In the genomic region with DNA sequence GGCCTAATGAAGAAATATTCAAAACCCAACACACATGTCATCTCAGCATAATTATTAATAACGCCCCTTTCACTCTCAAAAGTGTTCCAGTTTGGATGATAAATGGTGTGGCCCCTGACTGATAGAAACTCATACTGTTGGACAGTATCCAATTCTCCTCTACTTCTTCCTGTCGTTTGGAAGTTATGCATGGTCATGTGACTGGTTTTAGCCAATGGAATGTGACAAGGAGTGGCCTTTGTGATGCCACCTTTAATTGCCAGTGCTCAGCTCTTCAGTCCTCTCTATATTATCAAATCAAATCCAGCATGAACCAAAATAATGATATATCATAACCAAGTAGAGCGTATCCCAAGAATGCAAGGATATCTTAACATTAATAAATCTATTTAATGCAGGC, we compare ENCODE assay signal across 1 cellular context.
TF ChIP-seq lines count a peak whose summit lies in the region.

No MANE protein-coding gene starts in this region.

TF ChIP-seq in IMR-90, 13 proteins besides CTCF, POLR2A, EP300 and RAD21:
- TF ChIP-seq MAFK (IDR thresholded peaks at IDR 0.05; ENCODE audit: low read depth, low read length): no peak
- TF ChIP-seq SMC3 (IDR thresholded peaks at IDR 0.05; ENCODE audit: low read depth, low read length): no peak
- 0 out of 2 replicates have a peak, but pooled peaks have one; percentile 28 for TF ChIP-seq USF2 (IDR thresholded peaks at IDR 0.05; ENCODE audit: low read depth, low read length)
